In genomic region chr5:34616665-34617064, GRCh38 we compare ENCODE assay signal across 1 cellular context.
TF ChIP-seq lines count a peak whose summit lies in the region.

No MANE protein-coding gene starts in this region.

TF ChIP-seq in WTC11, 78 proteins besides CTCF, POLR2A, EP300 and RAD21 (continued from another document):
- TF ChIP-seq ZNF532 (CRISPR knock-in tag; IDR thresholded peaks at IDR 0.05; ENCODE audit: borderline replicate concordance) = no peak
- TF ChIP-seq, protein P1, sequence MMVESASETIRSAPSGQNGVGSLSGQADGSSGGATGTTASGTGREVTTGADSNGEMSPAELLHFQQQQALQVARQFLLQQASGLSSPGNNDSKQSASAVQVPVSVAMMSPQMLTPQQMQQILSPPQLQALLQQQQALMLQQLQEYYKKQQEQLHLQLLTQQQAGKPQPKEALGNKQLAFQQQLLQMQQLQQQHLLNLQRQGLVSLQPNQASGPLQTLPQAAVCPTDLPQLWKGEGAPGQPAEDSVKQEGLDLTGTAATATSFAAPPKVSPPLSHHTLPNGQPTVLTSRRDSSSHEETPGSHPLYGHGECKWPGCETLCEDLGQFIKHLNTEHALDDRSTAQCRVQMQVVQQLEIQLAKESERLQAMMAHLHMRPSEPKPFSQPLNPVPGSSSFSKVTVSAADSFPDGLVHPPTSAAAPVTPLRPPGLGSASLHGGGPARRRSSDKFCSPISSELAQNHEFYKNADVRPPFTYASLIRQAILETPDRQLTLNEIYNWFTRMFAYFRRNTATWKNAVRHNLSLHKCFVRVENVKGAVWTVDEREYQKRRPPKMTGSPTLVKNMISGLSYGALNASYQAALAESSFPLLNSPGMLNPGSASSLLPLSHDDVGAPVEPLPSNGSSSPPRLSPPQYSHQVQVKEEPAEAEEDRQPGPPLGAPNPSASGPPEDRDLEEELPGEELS (CRISPR knock-in tag; IDR thresholded peaks at IDR 0.05) = no peak
